ENCODE assay signal across 13 cellular contexts in genomic region chr7:128259131-128260056, GRCh38. TPM values are rescaled to one million over a fixed set of nuclear protein-coding genes. Genes with fewer than 3 reads are reported as not detected.
DNase-seq lines count a peak whose midpoint lies in the region; ATAC-seq and TF ChIP-seq lines count a peak whose summit lies in the region.
"Had no signal": no experiment of that assay in that cellular context is flagged by ENCODE, and none has a peak within 500 bp of the region (broad histone marks: within the 10 kb centered on the region; RNA-seq: fewer than 3 reads in every experiment).

No MANE protein-coding gene starts in this region.

- no TSS peak for BruUV-seq in OCI-LY7 (replicated peaks; lab: Mats Ljungman, UMichigan)

- H3K9ac ChIP-seq in colonic mucosa (ENCODE audit: low read depth in 2 of 2, low read length in 2 of 2) = peak overlapping the region; percentile 19 to 35
- H3K9ac ChIP-seq in neural progenitor cell = no peak overlapping the region

- H3F3A ChIP-seq in neural progenitor cell (ENCODE audit: low read depth) = no peaks in the 10 kb centered on the region

- H4K20me1 ChIP-seq in neural progenitor cell (ENCODE audit: low read depth) (no peaks in the 10 kb centered on the region), OCI-LY7 (ENCODE audit: insufficient read depth, low read length) (no peaks in the 10 kb centered on the region)

- no peak overlapping the region for H3K27ac ChIP-seq in colonic mucosa
- no peak overlapping the region for H3K27ac ChIP-seq in neural progenitor cell
- no peak overlapping the region for H3K27ac ChIP-seq in OCI-LY7 (ENCODE audit: low read depth, low read length, poor library complexity, severe bottlenecking)
- H3K27ac ChIP-seq: cardiac muscle cell, thoracic aorta had no signal

- peaks cover 3% of the 10 kb centered on the region for H3K9me3 Mint-ChIP-seq in neural progenitor cell
- H3K9me3 Mint-ChIP-seq: CD8-positive, alpha-beta memory T cell had no signal

- H3K4me2 ChIP-seq in neural progenitor cell (peak overlapping the region; percentile 31), OCI-LY7 (ENCODE audit: low read length) (no peak overlapping the region)

- no peak overlapping the region for H3K27ac Mint-ChIP-seq in neural progenitor cell

- H3K79me2 ChIP-seq in neural progenitor cell (ENCODE audit: low read depth) (no peaks in the 10 kb centered on the region), OCI-LY7 (ENCODE audit: insufficient read depth, low read depth, low read length) (no peaks in the 10 kb centered on the region)

- H2AFZ ChIP-seq in neural progenitor cell (replicated peaks) (peak overlapping the region; percentile 56), OCI-LY7 (ENCODE audit: low read length) (no peak overlapping the region)

- no peaks in the 10 kb centered on the region for H3K36me3 Mint-ChIP-seq in neural progenitor cell

- H3K27me3 ChIP-seq in colonic mucosa (no peaks in the 10 kb centered on the region), neural progenitor cell (no peaks in the 10 kb centered on the region)
- H3K27me3 ChIP-seq: cardiac muscle cell had no signal

- no peak for ATAC-seq in HG03159 (IDR thresholded peaks at IDR 0.05; ENCODE audit: unreplicated experiment)
- no peak for ATAC-seq in left ventricle myocardium superior

- POLR2A ChIA-PET in OCI-LY7 (lab: Charles Lee) = interaction anchor here (0.6 to 1.0 kb wide), 2 partner anchors 9 to 121 kb away, joined by 3 to 4 read pairs; no protein-coding TSS in a partner anchor

- H3K9me2 ChIP-seq in OCI-LY7 (ENCODE audit: insufficient read depth, low read length) = no peaks in the 10 kb centered on the region

- intact Hi-C loops in colonic mucosa (cut with DNase I) (no loop called here), OCI-LY7 (cut with micrococcal nuclease; ENCODE audit: unreplicated experiment) (no loop called here), left ventricle myocardium superior (cut with micrococcal nuclease) (no loop called here)

- H3K36me3 ChIP-seq in colonic mucosa (no peaks in the 10 kb centered on the region), neural progenitor cell (no peaks in the 10 kb centered on the region), OCI-LY7 (ENCODE audit: insufficient read depth, low read length) (no peaks in the 10 kb centered on the region)
- H3K36me3 ChIP-seq: cardiac muscle cell, thoracic aorta had no signal

- H3K4me1 ChIP-seq in colonic mucosa = peaks cover 10% of the 10 kb centered on the region
- peaks cover 7% of the 10 kb centered on the region for H3K4me1 ChIP-seq in neural progenitor cell
- no peaks in the 10 kb centered on the region for H3K4me1 ChIP-seq in OCI-LY7 (ENCODE audit: insufficient read depth, low read length, poor library complexity, severe bottlenecking)

- no peaks in the 10 kb centered on the region for H3K9me3 ChIP-seq in colonic mucosa
- H3K9me3 ChIP-seq in neural progenitor cell (ENCODE audit: low read depth) = no peaks in the 10 kb centered on the region
- H3K9me3 ChIP-seq in OCI-LY7 (ENCODE audit: low read length) = no peaks in the 10 kb centered on the region
- H3K9me3 ChIP-seq: thoracic aorta had no signal

- DNase-seq in DMS 273 treated with DMSO at 0.1 percent for 48 hours (lab: John Stamatoyannopoulos, UW) (peak; percentile 79), NCI-H526 (lab: John Stamatoyannopoulos, UW) (peak; percentile 43 to 56), colonic mucosa (peak; percentile 87), neural progenitor cell (ENCODE audit: low spot score) (no peak), activated T-cell treated with anti-CD3 and anti-CD28 coated beads for 4 hours (no peak), OCI-LY7 (ENCODE audit: low spot score) (no peak), left ventricle myocardium superior (no peak)
- DNase-seq: CD8-positive, alpha-beta memory T cell; NCI-H2029 treated with DMSO at 0.1 percent for 48 hours; stimulated activated CD4-positive, alpha-beta T cell treated with anti-CD3 and anti-CD28 coated beads, Interleukin-2, amount 100 ng/mL, for 48 hours had no signal

- H3K4me3 ChIP-seq in colonic mucosa = no peak overlapping the region
- no peak overlapping the region for H3K4me3 ChIP-seq in neural progenitor cell
- H3K4me3 ChIP-seq in OCI-LY7 (ENCODE audit: low read depth, low read length, poor library complexity, severe bottlenecking) = no peak overlapping the region
- H3K4me3 ChIP-seq: cardiac muscle cell, thoracic aorta had no signal

- H3K4me3 Mint-ChIP-seq in neural progenitor cell = no peak overlapping the region
- H3K4me3 Mint-ChIP-seq: CD8-positive, alpha-beta memory T cell had no signal

- H3K4me1 Mint-ChIP-seq in neural progenitor cell = peaks cover 6% of the 10 kb centered on the region
- H3K4me1 Mint-ChIP-seq: CD8-positive, alpha-beta memory T cell had no signal

- peaks cover 2% of the 10 kb centered on the region for H3K27me3 Mint-ChIP-seq in neural progenitor cell (ENCODE audit: insufficient read depth, low read depth)

- TF ChIP-seq CTCF in colonic mucosa (IDR thresholded peaks at IDR 0.05) = no peak
- no peak for TF ChIP-seq CTCF in neural progenitor cell (IDR thresholded peaks at IDR 0.05)
- no peak for TF ChIP-seq CTCF in OCI-LY7 (conservative IDR thresholded peaks at IDR 0.05; ENCODE audit: low read length)

- CTCF ChIA-PET in OCI-LY7 (lab: Charles Lee; ENCODE audit: unreplicated experiment) = no interaction called here

RNA-seq across cellular contexts. Expression of gene LEP, which starts 18.3 kb away (rescaled TPM):
- total RNA-seq in colonic mucosa (under 1 TPM in 1 of 2 donors, not detected in 1; 0.07 TPM), neural progenitor cell (ENCODE audit: low replicate concordance) (not detected in 2 replicates), OCI-LY7 (2022) (not detected in 2 replicates), left ventricle myocardium superior (0.42 TPM)
- not detected in 2 replicates for total RNA-seq in OCI-LY7 (2014; rRNA removed; shearing (Covaris generic))
- total RNA-seq: cardiac muscle cell; CD8-positive, alpha-beta memory T cell; thoracic aorta had no signal

Comparison
In these comparisons a context has a peak if more than half of its experiments do, and no peak if none do; other contexts are left out.
1. DNase-seq: peak in DMS 273 treated with DMSO at 0.1 percent for 48 hours (single experiment), NCI-H526 (2 of 2) and colonic mucosa (single experiment); none in neural progenitor cell (single experiment), activated T-cell treated with anti-CD3 and anti-CD28 coated beads for 4 hours (single experiment), OCI-LY7 (single experiment) and left ventricle myocardium superior (single experiment).